ENCODE assay signal across 20 cellular contexts in genomic region chr17:48191362-48191761, GRCh38.
"Had no signal": no experiment of that assay in that cellular context is flagged by ENCODE, and none has a peak within 500 bp of the region (broad histone marks: within the 10 kb centered on the region; RNA-seq: fewer than 3 reads in every experiment).

No MANE protein-coding gene starts in this region.

- DNase-seq: cortex of kidney; dorsolateral prefrontal cortex; effector CD8-positive, alpha-beta T cell; foreskin melanocyte; head of caudate nucleus; hippocampal formation; left colon; left ventricle myocardium superior; mesenchymal stem cell; midbrain; posterior cingulate gyrus; spleen; stimulated activated CD4-positive, alpha-beta T cell treated with anti-CD3 and anti-CD28 coated beads, Interleukin-15, amount 100 ng/mL, for 24 hours; stimulated activated CD4-positive, alpha-beta T cell treated with anti-CD3 and anti-CD28 coated beads, Interleukin-1b, Interleukin-23, amount 100 ng/mL, for 48 hours; stimulated activated CD4-positive, alpha-beta T cell treated with anti-CD3 and anti-CD28 coated beads, Interleukin-4, amount 100 ng/mL, for 24 hours; stimulated activated naive B cell treated with anti-CD40 and anti-IgM and Interleukin-4, amounts not matched to agents 10 μg/mL and 1 μg/mL and 100 μg/mL, for 72 hours; trophoblast cell had no signal

- H3K9me3 ChIP-seq: spleen had no signal

- H3K27ac Mint-ChIP-seq: stimulated activated naive B cell treated with anti-CD40 and anti-IgM and Interleukin-4, amounts not matched to agents 10 μg/mL and 1 μg/mL and 100 μg/mL, for 72 hours had no signal

- ATAC-seq: left colon; left ventricle myocardium superior; sciatic nerve; stimulated activated naive B cell treated with anti-CD40 and anti-IgM and Interleukin-4, amounts not matched to agents 10 μg/mL and 1 μg/mL and 100 μg/mL, for 72 hours had no signal

- H3K4me1 Mint-ChIP-seq: stimulated activated naive B cell treated with anti-CD40 and anti-IgM and Interleukin-4, amounts not matched to agents 10 μg/mL and 1 μg/mL and 100 μg/mL, for 72 hours had no signal

- H3K4me3 Mint-ChIP-seq: neural crest cell; stimulated activated naive B cell treated with anti-CD40 and anti-IgM and Interleukin-4, amounts not matched to agents 10 μg/mL and 1 μg/mL and 100 μg/mL, for 72 hours had no signal

- H3K9me3 Mint-ChIP-seq: neural crest cell; stimulated activated naive B cell treated with anti-CD40 and anti-IgM and Interleukin-4, amounts not matched to agents 10 μg/mL and 1 μg/mL and 100 μg/mL, for 72 hours had no signal

- H3K4me3 ChIP-seq: dorsolateral prefrontal cortex, lung, spleen had no signal

- H3K27ac ChIP-seq: dorsolateral prefrontal cortex, spleen had no signal

- H3K27me3 Mint-ChIP-seq: stimulated activated naive B cell treated with anti-CD40 and anti-IgM and Interleukin-4, amounts not matched to agents 10 μg/mL and 1 μg/mL and 100 μg/mL, for 72 hours had no signal
